ENCODE assay signal across 8 cellular contexts in the genomic region with DNA sequence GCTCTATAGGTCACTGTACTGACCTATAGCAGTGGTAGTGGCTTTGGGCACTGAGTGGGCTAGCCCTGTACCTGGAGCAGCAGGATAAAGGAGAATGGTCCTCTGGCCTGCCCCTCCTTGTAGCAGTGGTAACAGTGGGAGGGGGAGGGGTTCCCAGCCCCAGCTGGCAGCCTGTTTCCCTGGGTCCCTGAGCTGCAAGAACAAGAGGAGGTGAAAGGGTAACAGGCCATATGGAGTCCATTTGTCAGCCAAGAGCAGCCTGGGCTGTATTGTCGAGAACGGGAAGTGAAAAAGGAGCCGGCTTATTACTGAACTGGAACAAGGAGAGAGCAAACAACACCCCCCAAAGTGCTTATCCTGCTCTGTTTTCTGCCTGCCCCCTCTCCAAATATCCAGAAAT.
DNase-seq lines count a peak whose midpoint lies in the region; ATAC-seq, FAIRE-seq and TF ChIP-seq lines count a peak whose summit lies in the region.

No MANE protein-coding gene starts in this region.

- BruUV-seq in HepG2 (replicated peaks; lab: Mats Ljungman, UMichigan) (no TSS peak), Caco-2 (replicated peaks; lab: Mats Ljungman, UMichigan) (no TSS peak)

- no peak overlapping the region for H2AFZ ChIP-seq in HepG2 (ENCODE audit: low read length)

- no peaks in the 10 kb centered on the region for H3K9me3 Mint-ChIP-seq in Caco-2 (ENCODE audit: unreplicated experiment)

- no peaks in the 10 kb centered on the region for H3K9me3 ChIP-seq in Peyer's patch
- H3K9me3 ChIP-seq in HepG2 (ENCODE audit: low read length): no peaks in the 10 kb centered on the region
- no peaks in the 10 kb centered on the region for H3K9me3 ChIP-seq in Caco-2
- H3K9me3 ChIP-seq in prostate gland: no peaks in the 10 kb centered on the region

- peak overlapping the region; percentile 75 to 89 (median 86) for H3K27ac ChIP-seq in Peyer's patch
- peak overlapping the region; percentile 8 for H3K27ac ChIP-seq in HepG2 (ENCODE audit: extremely low read length, insufficient read depth, low read length)
- H3K27ac ChIP-seq in prostate gland: no peak overlapping the region

- H3K36me3 ChIP-seq in Peyer's patch (no peaks in the 10 kb centered on the region), HepG2 (replicated peaks in 1 of 2; ENCODE audit: control insufficient read depth in 1 of 2, insufficient read depth in 2 of 2, low read length in 2 of 2) (no peaks in the 10 kb centered on the region), Caco-2 (ENCODE audit: control insufficient read depth, insufficient read depth, low read length) (no peaks in the 10 kb centered on the region), prostate gland (no peaks in the 10 kb centered on the region)

- ATAC-seq in HG03135 (IDR thresholded peaks at IDR 0.05; ENCODE audit: unreplicated experiment) (peak; percentile 39), HepG2 (no peak), HG02840 (IDR thresholded peaks at IDR 0.05; ENCODE audit: low FRiP score, unreplicated experiment) (no peak)

- H3K79me2 ChIP-seq in HepG2 (ENCODE audit: insufficient read depth, low read length): peaks cover 2% of the 10 kb centered on the region

- H3K27me3 Mint-ChIP-seq in Caco-2 (ENCODE audit: insufficient read depth, unreplicated experiment): no peaks in the 10 kb centered on the region

- H3K4me3 ChIP-seq in Peyer's patch (no peak overlapping the region), HepG2 (replicated peaks in 1 of 3; ENCODE audit: insufficient read depth in 1 of 3, low read depth in 2 of 3, low read length in 3 of 3) (no peak overlapping the region), Caco-2 (ENCODE audit: low read depth, low read length) (no peak overlapping the region), prostate gland (no peak overlapping the region)

- DNase-seq in GM19239 (ENCODE audit: insufficient read length, low spot score): no peak
- DNase-seq in Peyer's patch: peak in 2 of 3 donors; percentile 59 to 68
- DNase-seq in HepG2 (ENCODE audit: low spot score): no peak
- DNase-seq in ACHN: no peak
- DNase-seq in Caco-2: no peak
- DNase-seq in prostate gland (ENCODE audit: low spot score): no peak

- no peak for TF ChIP-seq POLR2A in Peyer's patch (IDR thresholded peaks at IDR 0.05)
- TF ChIP-seq POLR2A in HepG2 (IDR thresholded peaks at IDR 0.05; ENCODE audit: insufficient read depth in 1 of 2, low read depth in 2 of 2, low read length in 2 of 2): no peak
- TF ChIP-seq POLR2A in prostate gland (IDR thresholded peaks at IDR 0.05): no peak

- TF ChIP-seq CTCF in Peyer's patch (IDR thresholded peaks at IDR 0.05) (no peak), HepG2 (CRISPR knock-in tag; IDR thresholded peaks at IDR 0.05) (no peak), Caco-2 (IDR thresholded peaks at IDR 0.05; ENCODE audit: insufficient read depth in 1 of 2, low read depth in 1 of 2, low read length in 1 of 2, severe bottlenecking in 1 of 2, unreplicated experiment in 1 of 2) (no peak), prostate gland (IDR thresholded peaks at IDR 0.05) (no peak)

- TF ChIP-seq EP300 in HepG2 (IDR thresholded peaks at IDR 0.05; ENCODE audit: low read depth in 2 of 2, low read length in 2 of 2) (no peak), HepG2 (CRISPR knock-in tag; IDR thresholded peaks at IDR 0.05; ENCODE audit: borderline replicate concordance) (no peak)

- H3K4me1 ChIP-seq in Peyer's patch: peaks cover 15 to 63% (median 33%) of the 10 kb centered on the region in 4 donors
- peaks cover 100% of the 10 kb centered on the region for H3K4me1 ChIP-seq in HepG2 (ENCODE audit: insufficient read depth, low read length)
- H3K4me1 ChIP-seq in Caco-2: peaks cover 39% of the 10 kb centered on the region
- peaks cover 17% of the 10 kb centered on the region for H3K4me1 ChIP-seq in prostate gland (replicated peaks)

- in situ Hi-C loops in HepG2 (cut with HindIII; ENCODE audit: extremely low pct_ligation_motif_present, low pct_unique_long_range_greater_than_20kb) (no loop called here), ACHN (cut with HindIII; ENCODE audit: low pct_ligation_motif_present, low pct_unique_long_range_greater_than_20kb, low sequenced_read_pairs) (no loop called here)

- 95% methylated on average over 3 of the region's 3 CpGs for WGBS in HepG2 (ENCODE audit: low lambda C conversion rate)
- 41% methylated on average over 3 of the region's 3 CpGs for WGBS in prostate gland

- POLR2A ChIA-PET in HepG2 (lab: Yijun Ruan, JAX): interaction anchor here (0.6 to 1.1 kb wide), 4 partner anchors 10 to 87 kb away, joined by 3 to 4 read pairs (median 4); no protein-coding TSS in a partner anchor
- POLR2A ChIA-PET in Caco-2 (lab: Charles Lee): no interaction called here

- no peak overlapping the region for H3K9ac ChIP-seq in HepG2 (ENCODE audit: insufficient read depth, low read depth, low read length)

- H3K4me3 Mint-ChIP-seq in Caco-2 (ENCODE audit: unreplicated experiment): no peak overlapping the region

- TF ChIP-seq RAD21 in HepG2 (CRISPR knock-in tag; IDR thresholded peaks at IDR 0.05): no peak

- no peaks in the 10 kb centered on the region for H4K20me1 ChIP-seq in HepG2 (ENCODE audit: insufficient read depth, low read length)

- H3K4me1 Mint-ChIP-seq in Caco-2 (ENCODE audit: low read depth, unreplicated experiment): peaks cover 46% of the 10 kb centered on the region

- intact Hi-C loops in HepG2 (cut with micrococcal nuclease; ENCODE audit: unreplicated experiment): no loop called here
- intact Hi-C loops in Caco-2 (cut with micrococcal nuclease; ENCODE audit: unreplicated experiment): no loop called here
- intact Hi-C loops in prostate gland (cut with DNase I): no loop called here

- no peaks in the 10 kb centered on the region for H3K36me3 Mint-ChIP-seq in Caco-2 (ENCODE audit: insufficient read depth, unreplicated experiment)

- CTCF ChIA-PET in HepG2 (lab: Yijun Ruan, JAX; ENCODE audit: low intra/inter-chr PET ratio, low total read pairs): no interaction called here
- CTCF ChIA-PET in Caco-2 (lab: Charles Lee): interaction anchor here (1.1 kb wide), 1 partner anchor 45 kb away, joined by 4 read pairs; no protein-coding TSS in a partner anchor

- H3K27ac Mint-ChIP-seq in Caco-2 (ENCODE audit: unreplicated experiment): no peak overlapping the region

- H3K4me2 ChIP-seq in HepG2 (ENCODE audit: low read depth, low read length): peak overlapping the region; percentile 48; the same call in 1 of the 2 replicates

- no peaks in the 10 kb centered on the region for H3K27me3 ChIP-seq in Peyer's patch
- H3K27me3 ChIP-seq in HepG2 (ENCODE audit: control insufficient read depth in 1 of 2, insufficient read depth in 2 of 2, low read length in 2 of 2): no peaks in the 10 kb centered on the region
- H3K27me3 ChIP-seq in Caco-2 (replicated peaks; ENCODE audit: control insufficient read depth, insufficient read depth, low read length): no peaks in the 10 kb centered on the region
- no peaks in the 10 kb centered on the region for H3K27me3 ChIP-seq in prostate gland (replicated peaks; ENCODE audit: insufficient read depth)

- peak; percentile 89 for FAIRE-seq in GM19239 (lab: Jason Lieb, UNC)
- no peak for FAIRE-seq in HepG2 (lab: Jason Lieb, UNC)

TF ChIP-seq in HepG2, 621 proteins besides CTCF, POLR2A, EP300 and RAD21:
- no peak for TF ChIP-seq FOXK1 (CRISPR knock-in tag; IDR thresholded peaks at IDR 0.05; ENCODE audit: borderline replicate concordance, low read depth)
- TF ChIP-seq ZSCAN29 (CRISPR knock-in tag; conservative IDR thresholded peaks at IDR 0.05): 0 out of 2 replicates have a peak, but pooled peaks have one; percentile 25

Comparison
In these comparisons a context has a peak if more than half of its experiments do, and no peak if none do; other contexts are left out.
1. DNase-seq: peak in Peyer's patch (2 of 3); none in GM19239 (single experiment), HepG2 (single experiment), ACHN (single experiment), Caco-2 (0 of 2) and prostate gland (single experiment).
2. H3K27ac ChIP-seq: peak in Peyer's patch (4 of 4) and HepG2 (single experiment); none in prostate gland (0 of 2).